Comparison of ENCODE assay signal across 1 cellular context in genomic region chr11:65997286-65997685, GRCh38.
TF ChIP-seq lines count a peak whose summit lies in the region.

No MANE protein-coding gene starts in this region.

TF ChIP-seq in K562, 482 proteins besides CTCF, POLR2A, EP300 and RAD21 (continued from another document):
- no peak for TF ChIP-seq MLX (CRISPR knock-in tag; conservative IDR thresholded peaks at IDR 0.05)
- TF ChIP-seq RUNX1 (IDR thresholded peaks at IDR 0.05; ENCODE audit: low read depth) = no peak
- TF ChIP-seq NCOA6 (IDR thresholded peaks at IDR 0.05) = no peak
- TF ChIP-seq FOXJ3 (CRISPR knock-in tag; IDR thresholded peaks at IDR 0.05) = 0 out of 2 replicates have a peak, but pooled peaks have one; percentile 34
- peak in 1 of 2 experiments; percentile 23; a peak in 1 of 4 replicates for TF ChIP-seq SRF (CRISPR knock-in tag; IDR thresholded peaks at IDR 0.05)
